Comparison of ENCODE assay signal across 15 cellular contexts in the genomic region with DNA sequence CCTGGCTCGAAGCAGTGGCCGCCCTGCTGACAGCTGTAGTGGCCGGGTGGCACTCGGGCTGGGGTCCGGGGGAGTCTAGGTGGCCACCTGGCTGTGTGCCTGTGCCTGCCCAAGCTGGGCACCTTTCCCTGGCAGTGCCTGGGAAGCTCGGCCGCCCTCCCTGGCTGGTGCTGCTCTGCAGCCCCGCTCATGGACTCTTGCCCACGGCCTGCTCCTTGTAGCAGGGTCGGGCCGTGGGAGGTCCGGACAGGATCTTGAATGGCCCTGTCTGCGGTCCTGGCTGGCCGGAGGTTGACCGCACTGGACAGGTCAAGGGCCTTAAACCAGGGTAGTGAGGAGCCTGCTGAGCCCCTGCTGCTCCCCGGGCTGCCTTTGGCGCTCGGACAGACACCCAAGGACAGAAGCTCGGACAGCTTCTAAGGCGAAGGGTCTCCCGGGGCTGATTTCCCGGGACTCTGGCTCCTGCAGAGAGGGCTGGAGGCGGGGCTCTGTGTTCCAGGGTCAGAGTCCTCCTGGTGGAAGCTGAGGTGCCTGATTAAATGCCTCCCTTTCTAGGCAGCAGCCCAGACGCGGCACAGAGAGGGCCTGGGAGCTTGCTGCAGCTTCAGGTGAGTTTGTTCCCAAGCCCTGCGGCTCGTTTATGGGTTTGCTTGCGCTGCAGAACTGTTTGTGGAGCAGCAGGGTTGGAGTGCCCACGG. TPM values are rescaled to one million over a fixed set of nuclear protein-coding genes. Genes with fewer than 3 reads are reported as not detected.
A peak's percentile ranks its signal among the peaks of the same experiment; 100 is the strongest.
DNase-seq lines count a peak whose midpoint lies in the region; ATAC-seq and TF ChIP-seq lines count a peak whose summit lies in the region.
"Had no signal": no experiment of that assay in that cellular context is flagged by ENCODE, and none has a peak within 500 bp of the region (broad histone marks: within the 10 kb centered on the region; RNA-seq: fewer than 3 reads in every experiment).

No MANE protein-coding gene starts in this region.

- H3K36me3 ChIP-seq in HUES48 (ENCODE audit: control insufficient read depth, insufficient read depth, low read length) (0 out of 2 replicates have a peak, but pooled peaks cover 13% of the 10 kb centered on the region), duodenal mucosa (ENCODE audit: control insufficient read depth in 1 of 2, insufficient read depth in 2 of 2, low read length in 2 of 2) (peaks cover 13 to 24% of the 10 kb centered on the region in 2 donors), sigmoid colon (peaks cover 0 to 31% (median 2%) of the 10 kb centered on the region in 4 donors), gastroesophageal sphincter (peaks cover 0 to 55% of the 10 kb centered on the region in 2 donors)
- peaks cover 5% of the 10 kb centered on the region for H3K36me3 ChIP-seq in CD4-positive, alpha-beta memory T cell (ENCODE audit: insufficient read depth, low read length)

- no peaks in the 10 kb centered on the region for H3K36me3 Mint-ChIP-seq in progenitor cell of endocrine pancreas (ENCODE audit: insufficient read depth)
- H3K36me3 Mint-ChIP-seq in CD4-positive, alpha-beta memory T cell: peaks cover 0 to 3% of the 10 kb centered on the region in 2 donors

- peak overlapping the region; percentile 59 for H3K27ac Mint-ChIP-seq in progenitor cell of endocrine pancreas
- H3K27ac Mint-ChIP-seq in CD4-positive, alpha-beta memory T cell: no peak overlapping the region

- H3K9me3 Mint-ChIP-seq in progenitor cell of endocrine pancreas (ENCODE audit: low read depth): no peaks in the 10 kb centered on the region
- H3K9me3 Mint-ChIP-seq in CD4-positive, alpha-beta memory T cell: no peaks in the 10 kb centered on the region
- H3K9me3 Mint-ChIP-seq: CD14-positive monocyte; stimulated activated naive CD8-positive, alpha-beta T cell treated with anti-CD3 and anti-CD28 coated beads, Interleukin-15, amount 100 ng/mL, for 72 hours had no signal

- no peak for ATAC-seq in gastroesophageal sphincter
- ATAC-seq: left ventricle myocardium superior had no signal

- H3K9ac ChIP-seq in HUES48 (ENCODE audit: low read depth, low read length) (no peak overlapping the region), duodenal mucosa (ENCODE audit: low read depth in 1 of 2, low read length in 2 of 2) (peak overlapping the region; percentile 60 to 78)
- H3K9ac ChIP-seq: SK-N-SH had no signal

- H3K4me1 ChIP-seq in HUES48 (ENCODE audit: control insufficient read depth, insufficient read depth, low read length) (0 out of 2 replicates have a peak, but pooled peaks cover 6% of the 10 kb centered on the region), duodenal mucosa (ENCODE audit: control insufficient read depth in 1 of 2, insufficient read depth in 2 of 2, low read length in 2 of 2) (peaks cover 34 to 46% of the 10 kb centered on the region in 2 donors), sigmoid colon (peaks cover 0 to 25% (median 22%) of the 10 kb centered on the region in 4 donors), gastroesophageal sphincter (peaks cover 0 to 52% (median 21%) of the 10 kb centered on the region in 3 donors)
- H3K4me1 ChIP-seq in CD4-positive, alpha-beta memory T cell (ENCODE audit: insufficient read depth, low read length): peaks cover 23% of the 10 kb centered on the region

- H3K27me3 Mint-ChIP-seq in progenitor cell of endocrine pancreas: no peaks in the 10 kb centered on the region
- H3K27me3 Mint-ChIP-seq in CD4-positive, alpha-beta memory T cell: no peaks in the 10 kb centered on the region
- H3K27me3 Mint-ChIP-seq: stimulated activated naive CD8-positive, alpha-beta T cell treated with anti-CD3 and anti-CD28 coated beads, Interleukin-15, amount 100 ng/mL, for 72 hours had no signal

- no peaks in the 10 kb centered on the region for H3K9me3 ChIP-seq in HUES48 (ENCODE audit: control insufficient read depth, insufficient read depth, low read length)
- no peaks in the 10 kb centered on the region for H3K9me3 ChIP-seq in duodenal mucosa (ENCODE audit: control insufficient read depth in 1 of 2, low read length in 2 of 2)
- no peaks in the 10 kb centered on the region for H3K9me3 ChIP-seq in sigmoid colon
- no peaks in the 10 kb centered on the region for H3K9me3 ChIP-seq in gastroesophageal sphincter
- H3K9me3 ChIP-seq in CD4-positive, alpha-beta memory T cell (ENCODE audit: control insufficient read depth in 1 of 2, low read length in 2 of 2): no peaks in the 10 kb centered on the region
- H3K9me3 ChIP-seq: SK-N-SH had no signal

- no peak overlapping the region for H3K4me3 Mint-ChIP-seq in progenitor cell of endocrine pancreas (ENCODE audit: low read depth)
- no peak overlapping the region for H3K4me3 Mint-ChIP-seq in CD4-positive, alpha-beta memory T cell
- H3K4me3 Mint-ChIP-seq: CD14-positive monocyte; stimulated activated naive CD8-positive, alpha-beta T cell treated with anti-CD3 and anti-CD28 coated beads, Interleukin-15, amount 100 ng/mL, for 72 hours had no signal

- TF ChIP-seq CTCF in progenitor cell of endocrine pancreas (IDR thresholded peaks at IDR 0.05; ENCODE audit: unreplicated experiment) (peak; percentile 20), sigmoid colon (IDR thresholded peaks at IDR 0.05) (no peak), gastroesophageal sphincter (IDR thresholded peaks at IDR 0.05) (no peak)

- 20 to 72% methylated on average over 29 of the region's 29 CpGs for WGBS in sigmoid colon, 2 donors
- 96 to 100% methylated on average over 1 to 4 of the region's 29 CpGs for WGBS in gastroesophageal sphincter (ENCODE audit: low coverage in 1 of 2), 2 donors

- no peak overlapping the region for H3K4me3 ChIP-seq in HUES48 (ENCODE audit: low read depth, low read length)
- H3K4me3 ChIP-seq in duodenal mucosa (ENCODE audit: low read depth in 1 of 2, low read length in 2 of 2): peak overlapping the region; percentile 60
- H3K4me3 ChIP-seq in sigmoid colon: no peak overlapping the region
- H3K4me3 ChIP-seq in gastroesophageal sphincter: no peak overlapping the region
- no peak overlapping the region for H3K4me3 ChIP-seq in CD4-positive, alpha-beta memory T cell (ENCODE audit: low read length in 2 of 2)

- H3K27ac ChIP-seq in HUES48 (ENCODE audit: low read depth, low read length) (peak overlapping the region; percentile 20), duodenal mucosa (ENCODE audit: low read depth, low read length) (peak overlapping the region; percentile 87), sigmoid colon (peak overlapping the region in 1 of 4 donors; percentile 9), gastroesophageal sphincter (no peak overlapping the region)
- no peak overlapping the region for H3K27ac ChIP-seq in CD4-positive, alpha-beta memory T cell (ENCODE audit: low read depth, low read length)

- peak; percentile 51 for DNase-seq in progenitor cell of endocrine pancreas (ENCODE audit: low spot score, unreplicated experiment)
- no peak for DNase-seq in sigmoid colon
- DNase-seq in CD4-positive, alpha-beta memory T cell: no peak
- DNase-seq: activated CD4-positive, CD25-positive, alpha-beta regulatory T cell; activated T-cell treated with anti-CD3 and anti-CD28 coated beads for 4 hours; left ventricle myocardium superior; NCI-H1092; NCI-H82; SK-N-SH; stimulated activated CD4-positive, alpha-beta T cell treated with anti-CD3 and anti-CD28 coated beads, Interleukin-4, amount 100 ng/mL, for 24 hours; stimulated activated naive CD8-positive, alpha-beta T cell treated with anti-CD3 and anti-CD28 coated beads, Interleukin-15, amount 100 ng/mL, for 72 hours had no signal

- CTCF ChIA-PET in CD4-positive, alpha-beta memory T cell (lab: Charles Lee; ENCODE audit: partially characterized antibody): no interaction called here

- H3K4me1 Mint-ChIP-seq in progenitor cell of endocrine pancreas (ENCODE audit: low read depth): peaks cover 11% of the 10 kb centered on the region
- peaks cover 8 to 21% (median 14%) of the 10 kb centered on the region in 4 donors for H3K4me1 Mint-ChIP-seq in CD4-positive, alpha-beta memory T cell

- H3K27me3 ChIP-seq in HUES48 (ENCODE audit: control insufficient read depth, insufficient read depth, low read length) (no peaks in the 10 kb centered on the region), duodenal mucosa (ENCODE audit: control insufficient read depth in 1 of 2, insufficient read depth in 2 of 2, low read length in 2 of 2) (no peaks in the 10 kb centered on the region), sigmoid colon (no peaks in the 10 kb centered on the region), gastroesophageal sphincter (no peaks in the 10 kb centered on the region)
- H3K27me3 ChIP-seq in CD4-positive, alpha-beta memory T cell (ENCODE audit: insufficient read depth, low read length): no peaks in the 10 kb centered on the region

- POLR2A ChIA-PET in CD4-positive, alpha-beta memory T cell (lab: Charles Lee; ENCODE audit: partially characterized antibody): no interaction called here

- peak in 1 of 2 donors; percentile 28 for TF ChIP-seq POLR2A in sigmoid colon (IDR thresholded peaks at IDR 0.05)
- TF ChIP-seq POLR2A in gastroesophageal sphincter (IDR thresholded peaks at IDR 0.05): no peak

- intact Hi-C loops in sigmoid colon (cut with DNase I): no loop called here
- intact Hi-C loops in CD4-positive, alpha-beta memory T cell (cut with micrococcal nuclease): no loop called here

- TF ChIP-seq EP300 in sigmoid colon (IDR thresholded peaks at IDR 0.05): no peak
- no peak for TF ChIP-seq EP300 in gastroesophageal sphincter (IDR thresholded peaks at IDR 0.05)

RNA-seq across cellular contexts. Expression of gene CAPN15, which starts 6.0 kb away (rescaled TPM):
- 53.9 and 57.4 TPM in 2 replicates for total RNA-seq in progenitor cell of endocrine pancreas
- total RNA-seq in sigmoid colon: 10 to 100 TPM; 10.3 to 24.4 (median 16.9) TPM
- polyA plus RNA-seq in sigmoid colon: 10 to 100 TPM; 35.4 to 85.8 (median 60.1) TPM
- total RNA-seq in gastroesophageal sphincter: 10 to 100 TPM; 21.8 to 42.7 (median 29.2) TPM
- total RNA-seq in CD4-positive, alpha-beta memory T cell: 10 to 100 TPM; 74.0 to 77.4 TPM
- 10 to 100 TPM in 1 of 2 donors, 1 to 10 TPM in 1; 5.3 to 14.1 TPM for polyA plus RNA-seq in CD4-positive, alpha-beta memory T cell

RNA-seq across cellular contexts. Expression of gene PRR35, which starts 26.7 kb away (rescaled TPM):
- total RNA-seq in progenitor cell of endocrine pancreas (not detected in 2 replicates), sigmoid colon (not detected), gastroesophageal sphincter (not detected)
- not detected for polyA plus RNA-seq in sigmoid colon
- not detected for total RNA-seq in CD4-positive, alpha-beta memory T cell
- not detected for polyA plus RNA-seq in CD4-positive, alpha-beta memory T cell
- total RNA-seq: left ventricle myocardium superior had no signal
- polyA plus RNA-seq: CD14-positive monocyte, SK-N-SH had no signal

RNA-seq across cellular contexts. Expression of gene NHLRC4, which starts 33.3 kb away (rescaled TPM):
- total RNA-seq in progenitor cell of endocrine pancreas (0.51 and 1.4 TPM in 2 replicates), sigmoid colon (1 to 10 TPM; 1.5 to 4.2 (median 1.7) TPM), gastroesophageal sphincter (1 to 10 TPM in 2 of 4 donors, under 1 TPM in 2; 0.47 to 2.9 (median 0.87) TPM)
- 1 to 10 TPM in 1 of 3 donors, under 1 TPM in 2; 0.60 to 1.5 (median 0.69) TPM for polyA plus RNA-seq in sigmoid colon
- 1 to 10 TPM; 2.4 to 3.2 TPM for total RNA-seq in CD4-positive, alpha-beta memory T cell
- polyA plus RNA-seq in CD4-positive, alpha-beta memory T cell: 1 to 10 TPM; 2.1 to 2.7 TPM

RNA-seq across cellular contexts. Expression of gene PIGQ, which starts 36.2 kb away (rescaled TPM):
- 109 TPM in 2 replicates for total RNA-seq in progenitor cell of endocrine pancreas
- total RNA-seq in sigmoid colon: 10 to 100 TPM; 15.5 to 45.7 (median 22.6) TPM
- polyA plus RNA-seq in sigmoid colon: 10 to 100 TPM; 11.1 to 47.4 (median 12.0) TPM
- total RNA-seq in gastroesophageal sphincter: 10 to 100 TPM; 30.4 to 42.4 (median 36.8) TPM
- total RNA-seq in CD4-positive, alpha-beta memory T cell: 10 to 100 TPM; 61.4 to 63.3 TPM
- 10 to 100 TPM in 1 of 2 donors, 1 to 10 TPM in 1; 7.2 to 12.5 TPM for polyA plus RNA-seq in CD4-positive, alpha-beta memory T cell

RNA-seq across cellular contexts. Expression of gene RAB40C, which starts 56.3 kb away (rescaled TPM):
- 29.0 and 30.6 TPM in 2 replicates for total RNA-seq in progenitor cell of endocrine pancreas
- total RNA-seq in sigmoid colon: 10 to 100 TPM; 16.8 to 32.7 (median 17.9) TPM
- polyA plus RNA-seq in sigmoid colon: 10 to 100 TPM; 28.8 to 41.2 (median 38.3) TPM
- 10 to 100 TPM; 17.7 to 28.3 (median 22.1) TPM for total RNA-seq in gastroesophageal sphincter
- 10 to 100 TPM; 22.0 to 25.6 TPM for total RNA-seq in CD4-positive, alpha-beta memory T cell
- 10 to 100 TPM in 1 of 2 donors, 1 to 10 TPM in 1; 6.8 to 17.7 TPM for polyA plus RNA-seq in CD4-positive, alpha-beta memory T cell

Comparison
In these comparisons a context has a peak if more than half of its experiments do, and no peak if none do; other contexts are left out.
1. H3K27ac ChIP-seq: peak in HUES48 (single experiment) and duodenal mucosa (single experiment); none in gastroesophageal sphincter (0 of 4) and CD4-positive, alpha-beta memory T cell (single experiment).
2. H3K4me3 ChIP-seq: peak in duodenal mucosa (2 of 2); none in HUES48 (single experiment), sigmoid colon (0 of 4), gastroesophageal sphincter (0 of 2) and CD4-positive, alpha-beta memory T cell (0 of 2).